In genomic region chr3:56132762-56133161, GRCh38 we compare ENCODE assay signal across 17 cellular contexts.
"Had no signal": no experiment of that assay in that cellular context is flagged by ENCODE, and none has a peak within 500 bp of the region (broad histone marks: within the 10 kb centered on the region; RNA-seq: fewer than 3 reads in every experiment).

No MANE protein-coding gene starts in this region.

- H3K27me3 Mint-ChIP-seq: activated CD4-positive, alpha-beta memory T cell treated with anti-CD3 and anti-CD28 coated beads for 36 hours; activated naive CD8-positive, alpha-beta T cell treated with anti-CD3 and anti-CD28 coated beads, Interleukin-2, amount 10 ng/mL, durations not matched to agents 7 days and 5 days; stimulated activated naive B cell treated with anti-CD40 and anti-IgM and Interleukin-4, amounts not matched to agents 10 μg/mL and 1 μg/mL and 100 μg/mL, for 72 hours had no signal

- H3K4me3 Mint-ChIP-seq: activated CD4-positive, alpha-beta memory T cell treated with anti-CD3 and anti-CD28 coated beads for 36 hours; activated CD4-positive, alpha-beta T cell treated with anti-CD3 and anti-CD28 coated beads for 36 hours; activated naive CD8-positive, alpha-beta T cell treated with anti-CD3 and anti-CD28 coated beads, Interleukin-2, amount 10 ng/mL, durations not matched to agents 7 days and 5 days; nephron progenitor cell; stimulated activated naive B cell treated with anti-CD40 and anti-IgM and Interleukin-4, amounts not matched to agents 10 μg/mL and 1 μg/mL and 100 μg/mL, for 72 hours; T-helper 2 cell treated with Interferon-gamma antibody and Interleukin-4, amounts not matched to agents 5 μg/mL and 100 μg/mL, for 36 hours; WTC11 had no signal

- H3K27me3 ChIP-seq: body of pancreas, right lobe of liver had no signal

- H3K9me3 ChIP-seq: body of pancreas, psoas muscle, right lobe of liver, thoracic aorta had no signal

- H3K4me1 ChIP-seq: body of pancreas, psoas muscle, right lobe of liver had no signal

- DNase-seq: activated naive CD4-positive, alpha-beta T cell; activated naive CD8-positive, alpha-beta T cell treated with anti-CD3 and anti-CD28 coated beads, Interleukin-2, amount 10 ng/mL, durations not matched to agents 7 days and 5 days; kidney; nephron progenitor cell; right lobe of liver; stimulated activated CD4-positive, alpha-beta T cell treated with anti-CD3 and anti-CD28 coated beads, Interleukin-4, amount 100 ng/mL, for 4 hours; stimulated activated naive B cell treated with anti-CD40 and anti-IgM and Interleukin-4, amounts not matched to agents 10 μg/mL and 1 μg/mL and 100 μg/mL, for 72 hours had no signal

- H3K36me3 Mint-ChIP-seq: activated CD4-positive, alpha-beta memory T cell treated with anti-CD3 and anti-CD28 coated beads for 36 hours; activated naive CD8-positive, alpha-beta T cell treated with anti-CD3 and anti-CD28 coated beads, Interleukin-2, amount 10 ng/mL, durations not matched to agents 7 days and 5 days; stimulated activated naive B cell treated with anti-CD40 and anti-IgM and Interleukin-4, amounts not matched to agents 10 μg/mL and 1 μg/mL and 100 μg/mL, for 72 hours; WTC11 had no signal

- H3K4me1 Mint-ChIP-seq: activated naive CD8-positive, alpha-beta T cell treated with anti-CD3 and anti-CD28 coated beads, Interleukin-2, amount 10 ng/mL, durations not matched to agents 7 days and 5 days; stimulated activated naive B cell treated with anti-CD40 and anti-IgM and Interleukin-4, amounts not matched to agents 10 μg/mL and 1 μg/mL and 100 μg/mL, for 72 hours had no signal

- H3K4me3 ChIP-seq: body of pancreas, lung, psoas muscle, right lobe of liver, smooth muscle cell, thoracic aorta had no signal

- H3K27ac ChIP-seq: body of pancreas, psoas muscle, right lobe of liver had no signal

- H3K36me3 ChIP-seq: right lobe of liver, thoracic aorta had no signal

- ATAC-seq: body of pancreas; left lobe of liver; psoas muscle; stimulated activated naive B cell treated with anti-CD40 and anti-IgM and Interleukin-4, amounts not matched to agents 10 μg/mL and 1 μg/mL and 100 μg/mL, for 72 hours; WTC11 had no signal

- H3K27ac Mint-ChIP-seq: activated CD4-positive, alpha-beta memory T cell treated with anti-CD3 and anti-CD28 coated beads for 36 hours; activated CD4-positive, alpha-beta T cell treated with anti-CD3 and anti-CD28 coated beads for 36 hours; activated naive CD8-positive, alpha-beta T cell treated with anti-CD3 and anti-CD28 coated beads, Interleukin-2, amount 10 ng/mL, durations not matched to agents 7 days and 5 days; nephron progenitor cell; stimulated activated naive B cell treated with anti-CD40 and anti-IgM and Interleukin-4, amounts not matched to agents 10 μg/mL and 1 μg/mL and 100 μg/mL, for 72 hours; T-helper 2 cell treated with Interferon-gamma antibody and Interleukin-4, amounts not matched to agents 5 μg/mL and 100 μg/mL, for 36 hours had no signal

- H3K9me3 Mint-ChIP-seq: activated CD4-positive, alpha-beta memory T cell treated with anti-CD3 and anti-CD28 coated beads for 36 hours; activated naive CD8-positive, alpha-beta T cell treated with anti-CD3 and anti-CD28 coated beads, Interleukin-2, amount 10 ng/mL, durations not matched to agents 7 days and 5 days; nephron progenitor cell; stimulated activated naive B cell treated with anti-CD40 and anti-IgM and Interleukin-4, amounts not matched to agents 10 μg/mL and 1 μg/mL and 100 μg/mL, for 72 hours; T-helper 2 cell treated with Interferon-gamma antibody and Interleukin-4, amounts not matched to agents 5 μg/mL and 100 μg/mL, for 36 hours; WTC11 had no signal
